Comparison of ENCODE assay signal across 9 cellular contexts in the genomic region with DNA sequence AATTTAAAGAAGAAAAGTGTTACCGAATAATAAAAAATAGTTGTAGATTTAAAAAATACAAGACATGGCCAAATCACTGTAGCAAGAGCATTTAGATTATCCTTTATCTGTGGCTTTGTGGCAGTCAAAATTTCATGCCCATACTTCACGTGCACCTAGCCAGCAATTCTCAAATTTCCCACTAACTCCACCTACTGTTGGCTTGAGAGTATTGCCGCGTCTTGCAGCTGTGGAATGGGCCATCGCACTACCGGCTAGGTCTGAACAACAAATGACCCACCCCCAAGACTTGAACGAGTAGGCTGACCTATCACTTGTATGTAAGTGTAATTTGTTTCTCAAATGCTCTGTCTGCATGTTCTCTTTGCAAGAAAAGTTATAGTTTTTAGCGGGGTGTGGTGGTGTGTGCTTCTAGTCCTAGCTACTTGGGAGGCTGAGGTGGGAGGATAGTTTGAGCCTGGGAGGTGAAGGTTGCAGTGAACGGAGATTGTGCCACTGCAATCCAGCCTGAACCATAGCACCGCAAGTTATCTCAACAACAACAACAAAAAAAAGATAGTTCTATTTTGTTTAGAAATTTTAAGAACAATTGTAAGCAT. TPM values are rescaled to one million over a fixed set of nuclear protein-coding genes. Genes with fewer than 3 reads are reported as not detected.
A peak's percentile ranks its signal among the peaks of the same experiment; 100 is the strongest.
DNase-seq lines count a peak whose midpoint lies in the region; ATAC-seq and TF ChIP-seq lines count a peak whose summit lies in the region.
"Had no signal": no experiment of that assay in that cellular context is flagged by ENCODE, and none has a peak within 500 bp of the region (broad histone marks: within the 10 kb centered on the region; RNA-seq: fewer than 3 reads in every experiment).

No MANE protein-coding gene starts in this region.

- no peak for TF ChIP-seq POLR2A in vagina (IDR thresholded peaks at IDR 0.05)

- peak; percentile 21 for DNase-seq in NCI-H1092 (lab: John Stamatoyannopoulos, UW)
- DNase-seq in activated CD4-positive, alpha-beta memory T cell treated with anti-CD3 and anti-CD28 coated beads, Interleukin-2, amount 10 ng/mL, durations not matched to agents 7 days and 5 days = peak; percentile 16
- peak; percentile 6 for DNase-seq in inferior parietal cortex (ENCODE audit: extremely low spot score)
- no peak for DNase-seq in vagina (ENCODE audit: extremely low spot score in 2 of 2)
- no peak for DNase-seq in naive thymus-derived CD4-positive, alpha-beta T cell

- no peak overlapping the region for H3K27ac Mint-ChIP-seq in activated CD4-positive, alpha-beta memory T cell treated with anti-CD3 and anti-CD28 coated beads, Interleukin-2, amount 10 ng/mL, durations not matched to agents 7 days and 5 days
- H3K27ac Mint-ChIP-seq in naive thymus-derived CD4-positive, alpha-beta T cell = no peak overlapping the region

- no peaks in the 10 kb centered on the region for H3K27me3 ChIP-seq in vagina
- no peaks in the 10 kb centered on the region for H3K27me3 ChIP-seq in naive thymus-derived CD4-positive, alpha-beta T cell (ENCODE audit: control insufficient read depth in 2 of 2, insufficient read depth in 2 of 2, low read length in 2 of 2)

- no peaks in the 10 kb centered on the region for H3K9me3 ChIP-seq in vagina
- H3K9me3 ChIP-seq in naive thymus-derived CD4-positive, alpha-beta T cell (ENCODE audit: control insufficient read depth in 2 of 3, low read length in 3 of 3) = no peaks in the 10 kb centered on the region

- H3K36me3 ChIP-seq in vagina = no peaks in the 10 kb centered on the region
- H3K36me3 ChIP-seq in naive thymus-derived CD4-positive, alpha-beta T cell (ENCODE audit: control insufficient read depth in 2 of 3, insufficient read depth in 3 of 3, low read length in 3 of 3) = no peaks in the 10 kb centered on the region

- ATAC-seq in GM18867 (IDR thresholded peaks at IDR 0.05; ENCODE audit: unreplicated experiment) (peak; percentile 95), GM21423 (IDR thresholded peaks at IDR 0.05; ENCODE audit: unreplicated experiment) (no peak)
- no peak for ATAC-seq in naive thymus-derived CD4-positive, alpha-beta T cell

- H3K36me3 Mint-ChIP-seq in activated CD4-positive, alpha-beta memory T cell treated with anti-CD3 and anti-CD28 coated beads, Interleukin-2, amount 10 ng/mL, durations not matched to agents 7 days and 5 days (ENCODE audit: low read depth) = no peaks in the 10 kb centered on the region
- no peaks in the 10 kb centered on the region for H3K36me3 Mint-ChIP-seq in naive thymus-derived CD4-positive, alpha-beta T cell

- TF ChIP-seq CTCF in C4-2B (conservative IDR thresholded peaks at IDR 0.05) = peak; percentile 82
- TF ChIP-seq CTCF in vagina (IDR thresholded peaks at IDR 0.05) = peak in 2 of 3 experiments; percentile 23 to 33

- H3K27me3 Mint-ChIP-seq in activated CD4-positive, alpha-beta memory T cell treated with anti-CD3 and anti-CD28 coated beads, Interleukin-2, amount 10 ng/mL, durations not matched to agents 7 days and 5 days = no peaks in the 10 kb centered on the region
- peaks cover 0 to 27% (median 9%) of the 10 kb centered on the region in 5 donors for H3K27me3 Mint-ChIP-seq in naive thymus-derived CD4-positive, alpha-beta T cell

- H3K4me1 Mint-ChIP-seq in activated CD4-positive, alpha-beta memory T cell treated with anti-CD3 and anti-CD28 coated beads, Interleukin-2, amount 10 ng/mL, durations not matched to agents 7 days and 5 days = no peaks in the 10 kb centered on the region
- no peaks in the 10 kb centered on the region for H3K4me1 Mint-ChIP-seq in naive thymus-derived CD4-positive, alpha-beta T cell

- H3K4me1 ChIP-seq in vagina = no peaks in the 10 kb centered on the region
- H3K4me1 ChIP-seq in naive thymus-derived CD4-positive, alpha-beta T cell (ENCODE audit: control insufficient read depth in 2 of 2, insufficient read depth in 2 of 2, low read length in 2 of 2) = no peaks in the 10 kb centered on the region

- no peak overlapping the region for H3K4me3 Mint-ChIP-seq in activated CD4-positive, alpha-beta memory T cell treated with anti-CD3 and anti-CD28 coated beads, Interleukin-2, amount 10 ng/mL, durations not matched to agents 7 days and 5 days
- H3K4me3 Mint-ChIP-seq in naive thymus-derived CD4-positive, alpha-beta T cell = no peak overlapping the region

- CTCF ChIA-PET in activated CD4-positive, alpha-beta memory T cell treated with anti-CD3 and anti-CD28 coated beads, Interleukin-2, amount 10 ng/mL, durations not matched to agents 7 days and 5 days (lab: Charles Lee) = no interaction called here
- CTCF ChIA-PET in naive thymus-derived CD4-positive, alpha-beta T cell (lab: Charles Lee) = interaction anchor here (0.7 kb wide), 1 partner anchor 28 kb away, joined by 3 read pairs; no protein-coding TSS in a partner anchor

- no peaks in the 10 kb centered on the region for H3K9me3 Mint-ChIP-seq in activated CD4-positive, alpha-beta memory T cell treated with anti-CD3 and anti-CD28 coated beads, Interleukin-2, amount 10 ng/mL, durations not matched to agents 7 days and 5 days
- H3K9me3 Mint-ChIP-seq in naive thymus-derived CD4-positive, alpha-beta T cell = peaks cover 0 to 3% (median 0%) of the 10 kb centered on the region in 11 donors

- no peak overlapping the region for H3K27ac ChIP-seq in C4-2B
- H3K27ac ChIP-seq in vagina = no peak overlapping the region
- H3K27ac ChIP-seq in naive thymus-derived CD4-positive, alpha-beta T cell (ENCODE audit: low read depth, low read length) = no peak overlapping the region

- H3K4me3 ChIP-seq in vagina = no peak overlapping the region
- H3K4me3 ChIP-seq in naive thymus-derived CD4-positive, alpha-beta T cell (ENCODE audit: low read length) = no peak overlapping the region

- POLR2A ChIA-PET in activated CD4-positive, alpha-beta memory T cell treated with anti-CD3 and anti-CD28 coated beads, Interleukin-2, amount 10 ng/mL, durations not matched to agents 7 days and 5 days (lab: Charles Lee) = interaction anchor here (1.3 kb wide), 1 partner anchor 49 kb away, joined by 3 read pairs; no protein-coding TSS in a partner anchor
- POLR2A ChIA-PET in naive thymus-derived CD4-positive, alpha-beta T cell (lab: Charles Lee) = no interaction called here

- intact Hi-C loops in vagina (cut with DNase I) = no loop called here
- intact Hi-C loops in naive thymus-derived CD4-positive, alpha-beta T cell (cut with micrococcal nuclease) = no loop called here

RNA-seq across cellular contexts. Expression of gene KRTAP13-4, which starts 4.1 kb away (rescaled TPM):
- not detected for total RNA-seq in activated CD4-positive, alpha-beta memory T cell treated with anti-CD3 and anti-CD28 coated beads, Interleukin-2, amount 10 ng/mL, durations not matched to agents 7 days and 5 days
- not detected for total RNA-seq in vagina
- not detected for total RNA-seq in naive thymus-derived CD4-positive, alpha-beta T cell
- polyA plus RNA-seq in naive thymus-derived CD4-positive, alpha-beta T cell = not detected
- total RNA-seq: endothelial cell of umbilical vein had no signal
- polyA plus RNA-seq: endothelial cell of umbilical vein had no signal

RNA-seq across cellular contexts. Expression of gene KRTAP15-1, which starts 5.9 kb away (rescaled TPM):
- not detected for total RNA-seq in activated CD4-positive, alpha-beta memory T cell treated with anti-CD3 and anti-CD28 coated beads, Interleukin-2, amount 10 ng/mL, durations not matched to agents 7 days and 5 days
- not detected for total RNA-seq in vagina
- not detected for total RNA-seq in naive thymus-derived CD4-positive, alpha-beta T cell
- polyA plus RNA-seq in naive thymus-derived CD4-positive, alpha-beta T cell = not detected
- total RNA-seq: endothelial cell of umbilical vein had no signal
- polyA plus RNA-seq: endothelial cell of umbilical vein had no signal

RNA-seq across cellular contexts. Expression of gene KRTAP13-3, which starts 8.4 kb away (rescaled TPM):
- total RNA-seq in activated CD4-positive, alpha-beta memory T cell treated with anti-CD3 and anti-CD28 coated beads, Interleukin-2, amount 10 ng/mL, durations not matched to agents 7 days and 5 days = not detected
- total RNA-seq in vagina = not detected
- total RNA-seq in naive thymus-derived CD4-positive, alpha-beta T cell = not detected
- not detected for polyA plus RNA-seq in naive thymus-derived CD4-positive, alpha-beta T cell
- total RNA-seq: endothelial cell of umbilical vein had no signal
- polyA plus RNA-seq: endothelial cell of umbilical vein had no signal

RNA-seq across cellular contexts. Expression of gene KRTAP13-1, which starts 38.3 kb away (rescaled TPM):
- total RNA-seq in activated CD4-positive, alpha-beta memory T cell treated with anti-CD3 and anti-CD28 coated beads, Interleukin-2, amount 10 ng/mL, durations not matched to agents 7 days and 5 days = not detected
- total RNA-seq in vagina = not detected
- not detected for total RNA-seq in naive thymus-derived CD4-positive, alpha-beta T cell
- polyA plus RNA-seq in naive thymus-derived CD4-positive, alpha-beta T cell = not detected
- total RNA-seq: endothelial cell of umbilical vein had no signal
- polyA plus RNA-seq: endothelial cell of umbilical vein had no signal

RNA-seq across cellular contexts. Expression of gene KRTAP19-1, which starts 46.0 kb away (rescaled TPM):
- not detected for total RNA-seq in activated CD4-positive, alpha-beta memory T cell treated with anti-CD3 and anti-CD28 coated beads, Interleukin-2, amount 10 ng/mL, durations not matched to agents 7 days and 5 days
- not detected for total RNA-seq in vagina
- not detected for total RNA-seq in naive thymus-derived CD4-positive, alpha-beta T cell
- not detected for polyA plus RNA-seq in naive thymus-derived CD4-positive, alpha-beta T cell
- total RNA-seq: endothelial cell of umbilical vein had no signal
- polyA plus RNA-seq: endothelial cell of umbilical vein had no signal

Comparison
In these comparisons a context has a peak if more than half of its experiments do, and no peak if none do; other contexts are left out.
1. DNase-seq: peak in NCI-H1092 (single experiment), activated CD4-positive, alpha-beta memory T cell treated with anti-CD3 and anti-CD28 coated beads, Interleukin-2, amount 10 ng/mL, durations not matched to agents 7 days and 5 days (single experiment) and inferior parietal cortex (single experiment); none in vagina (0 of 2) and naive thymus-derived CD4-positive, alpha-beta T cell (0 of 9).